ENCODE assay signal across 2 cellular contexts in genomic region chr3:9387322-9387655, GRCh38.
A peak's percentile ranks its signal among the peaks of the same experiment; 100 is the strongest.
TF ChIP-seq lines count a peak whose summit lies in the region.

No MANE protein-coding gene starts in this region.

TF ChIP-seq in SK-N-SH treated with all-trans-retinoic acid at 6 μM for 48 hours, 23 proteins besides CTCF, POLR2A, EP300 and RAD21:
- no peak for TF ChIP-seq PATZ1 (CRISPR knock-in tag; IDR thresholded peaks at IDR 0.05; ENCODE audit: borderline replicate concordance)
- TF ChIP-seq CSDC2 (CRISPR knock-in tag; IDR thresholded peaks at IDR 0.05): no peak
- TF ChIP-seq CSRNP3 (CRISPR knock-in tag; IDR thresholded peaks at IDR 0.05): 0 out of 2 replicates have a peak, but pooled peaks have one; percentile 25

TF ChIP-seq in SK-N-SH, 30 proteins besides CTCF, POLR2A, EP300 and RAD21 (continued from another document):
- TF ChIP-seq IRF3 (IDR thresholded peaks at IDR 0.05; ENCODE audit: low read depth, low read length): no peak
- no peak for TF ChIP-seq RXRA (IDR thresholded peaks at IDR 0.05; ENCODE audit: borderline replicate concordance, low read depth)
- TF ChIP-seq CHD2 (IDR thresholded peaks at IDR 0.05; ENCODE audit: low read length, partially characterized antibody): no peak
